ENCODE assay signal across 2 cellular contexts in the genomic region with DNA sequence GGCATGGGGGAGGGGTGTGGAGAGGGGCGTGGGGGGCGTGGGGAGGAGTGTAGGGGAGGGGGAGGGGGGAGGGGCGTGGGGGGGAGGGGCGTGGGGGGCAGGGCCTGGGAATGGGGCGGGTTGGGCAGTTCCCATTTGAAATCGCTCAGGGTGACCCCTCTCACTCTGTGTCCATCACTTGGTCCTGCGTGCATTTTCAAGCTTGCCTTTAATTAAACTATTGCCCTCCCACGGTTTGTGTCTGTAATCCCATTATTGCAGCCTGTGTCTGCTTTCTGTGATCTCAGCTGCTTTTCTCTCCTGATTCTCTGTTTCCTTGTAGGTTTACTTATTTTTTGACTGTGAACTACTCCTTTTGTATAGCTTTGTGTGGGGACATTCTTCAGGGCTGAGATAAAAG.
TF ChIP-seq lines count a peak whose summit lies in the region.

No MANE protein-coding gene starts in this region.

TF ChIP-seq in GM23338, 12 proteins besides CTCF, POLR2A, EP300 and RAD21:
- TF ChIP-seq, protein P1, sequence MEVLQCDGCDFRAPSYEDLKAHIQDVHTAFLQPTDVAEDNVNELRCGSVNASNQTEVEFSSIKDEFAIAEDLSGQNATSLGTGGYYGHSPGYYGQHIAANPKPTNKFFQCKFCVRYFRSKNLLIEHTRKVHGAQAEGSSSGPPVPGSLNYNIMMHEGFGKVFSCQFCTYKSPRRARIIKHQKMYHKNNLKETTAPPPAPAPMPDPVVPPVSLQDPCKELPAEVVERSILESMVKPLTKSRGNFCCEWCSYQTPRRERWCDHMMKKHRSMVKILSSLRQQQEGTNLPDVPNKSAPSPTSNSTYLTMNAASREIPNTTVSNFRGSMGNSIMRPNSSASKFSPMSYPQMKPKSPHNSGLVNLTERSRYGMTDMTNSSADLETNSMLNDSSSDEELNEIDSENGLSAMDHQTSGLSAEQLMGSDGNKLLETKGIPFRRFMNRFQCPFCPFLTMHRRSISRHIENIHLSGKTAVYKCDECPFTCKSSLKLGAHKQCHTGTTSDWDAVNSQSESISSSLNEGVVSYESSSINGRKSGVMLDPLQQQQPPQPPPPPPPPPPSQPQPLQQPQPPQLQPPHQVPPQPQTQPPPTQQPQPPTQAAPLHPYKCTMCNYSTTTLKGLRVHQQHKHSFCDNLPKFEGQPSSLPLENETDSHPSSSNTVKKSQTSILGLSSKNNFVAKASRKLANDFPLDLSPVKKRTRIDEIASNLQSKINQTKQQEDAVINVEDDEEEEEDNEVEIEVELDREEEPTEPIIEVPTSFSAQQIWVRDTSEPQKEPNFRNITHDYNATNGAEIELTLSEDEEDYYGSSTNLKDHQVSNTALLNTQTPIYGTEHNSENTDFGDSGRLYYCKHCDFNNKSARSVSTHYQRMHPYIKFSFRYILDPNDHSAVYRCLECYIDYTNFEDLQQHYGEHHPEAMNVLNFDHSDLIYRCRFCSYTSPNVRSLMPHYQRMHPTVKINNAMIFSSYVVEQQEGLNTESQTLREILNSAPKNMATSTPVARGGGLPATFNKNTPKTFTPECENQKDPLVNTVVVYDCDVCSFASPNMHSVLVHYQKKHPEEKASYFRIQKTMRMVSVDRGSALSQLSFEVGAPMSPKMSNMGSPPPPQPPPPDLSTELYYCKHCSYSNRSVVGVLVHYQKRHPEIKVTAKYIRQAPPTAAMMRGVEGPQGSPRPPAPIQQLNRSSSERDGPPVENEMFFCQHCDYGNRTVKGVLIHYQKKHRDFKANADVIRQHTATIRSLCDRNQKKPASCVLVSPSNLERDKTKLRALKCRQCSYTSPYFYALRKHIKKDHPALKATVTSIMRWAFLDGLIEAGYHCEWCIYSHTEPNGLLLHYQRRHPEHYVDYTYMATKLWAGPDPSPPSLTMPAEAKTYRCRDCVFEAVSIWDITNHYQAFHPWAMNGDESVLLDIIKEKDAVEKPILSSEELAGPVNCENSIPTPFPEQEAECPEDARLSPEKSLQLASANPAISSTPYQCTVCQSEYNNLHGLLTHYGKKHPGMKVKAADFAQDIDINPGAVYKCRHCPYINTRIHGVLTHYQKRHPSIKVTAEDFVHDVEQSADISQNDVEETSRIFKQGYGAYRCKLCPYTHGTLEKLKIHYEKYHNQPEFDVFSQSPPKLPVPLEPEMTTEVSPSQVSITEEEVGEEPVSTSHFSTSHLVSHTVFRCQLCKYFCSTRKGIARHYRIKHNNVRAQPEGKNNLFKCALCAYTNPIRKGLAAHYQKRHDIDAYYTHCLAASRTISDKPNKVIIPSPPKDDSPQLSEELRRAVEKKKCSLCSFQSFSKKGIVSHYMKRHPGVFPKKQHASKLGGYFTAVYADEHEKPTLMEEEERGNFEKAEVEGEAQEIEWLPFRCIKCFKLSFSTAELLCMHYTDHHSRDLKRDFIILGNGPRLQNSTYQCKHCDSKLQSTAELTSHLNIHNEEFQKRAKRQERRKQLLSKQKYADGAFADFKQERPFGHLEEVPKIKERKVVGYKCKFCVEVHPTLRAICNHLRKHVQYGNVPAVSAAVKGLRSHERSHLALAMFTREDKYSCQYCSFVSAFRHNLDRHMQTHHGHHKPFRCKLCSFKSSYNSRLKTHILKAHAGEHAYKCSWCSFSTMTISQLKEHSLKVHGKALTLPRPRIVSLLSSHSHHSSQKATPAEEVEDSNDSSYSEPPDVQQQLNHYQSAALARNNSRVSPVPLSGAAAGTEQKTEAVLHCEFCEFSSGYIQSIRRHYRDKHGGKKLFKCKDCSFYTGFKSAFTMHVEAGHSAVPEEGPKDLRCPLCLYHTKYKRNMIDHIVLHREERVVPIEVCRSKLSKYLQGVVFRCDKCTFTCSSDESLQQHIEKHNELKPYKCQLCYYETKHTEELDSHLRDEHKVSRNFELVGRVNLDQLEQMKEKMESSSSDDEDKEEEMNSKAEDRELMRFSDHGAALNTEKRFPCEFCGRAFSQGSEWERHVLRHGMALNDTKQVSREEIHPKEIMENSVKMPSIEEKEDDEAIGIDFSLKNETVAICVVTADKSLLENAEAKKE (CRISPR knock-in tag; IDR thresholded peaks at IDR 0.05), result no peak
TF ChIP-seq in GM23338: peak in this region for 0.

TF ChIP-seq in IMR-90, 13 proteins besides CTCF, POLR2A, EP300 and RAD21:
- TF ChIP-seq RFX5 (IDR thresholded peaks at IDR 0.05; ENCODE audit: low read depth, low read length) (no peak), MXI1 (IDR thresholded peaks at IDR 0.05; ENCODE audit: borderline replicate concordance, low read depth, low read length) (no peak), MAFK (IDR thresholded peaks at IDR 0.05; ENCODE audit: low read depth, low read length) (no peak), FOS (IDR thresholded peaks at IDR 0.05; ENCODE audit: low read depth, low read length) (no peak), NFE2L2 (IDR thresholded peaks at IDR 0.05; ENCODE audit: low read depth, low read length) (no peak), MAZ (IDR thresholded peaks at IDR 0.05; ENCODE audit: borderline replicate concordance, low read depth, low read length) (no peak)
- TF ChIP-seq, protein P2, sequence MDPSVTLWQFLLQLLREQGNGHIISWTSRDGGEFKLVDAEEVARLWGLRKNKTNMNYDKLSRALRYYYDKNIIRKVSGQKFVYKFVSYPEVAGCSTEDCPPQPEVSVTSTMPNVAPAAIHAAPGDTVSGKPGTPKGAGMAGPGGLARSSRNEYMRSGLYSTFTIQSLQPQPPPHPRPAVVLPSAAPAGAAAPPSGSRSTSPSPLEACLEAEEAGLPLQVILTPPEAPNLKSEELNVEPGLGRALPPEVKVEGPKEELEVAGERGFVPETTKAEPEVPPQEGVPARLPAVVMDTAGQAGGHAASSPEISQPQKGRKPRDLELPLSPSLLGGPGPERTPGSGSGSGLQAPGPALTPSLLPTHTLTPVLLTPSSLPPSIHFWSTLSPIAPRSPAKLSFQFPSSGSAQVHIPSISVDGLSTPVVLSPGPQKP (IDR thresholded peaks at IDR 0.05; ENCODE audit: borderline replicate concordance, low read depth, low read length), result no peak
